ENCODE assay signal across 8 cellular contexts in genomic region chr22:32803020-32803758, GRCh38. TPM values are rescaled to one million over a fixed set of nuclear protein-coding genes. Genes with fewer than 3 reads are reported as not detected.
DNase-seq lines count a peak whose midpoint lies in the region; ATAC-seq, FAIRE-seq and TF ChIP-seq lines count a peak whose summit lies in the region.

No MANE protein-coding gene starts in this region.

- TF ChIP-seq CTCF in MCF 10A (IDR thresholded peaks at IDR 0.05; ENCODE audit: unreplicated experiment) (no peak), kidney (IDR thresholded peaks at IDR 0.05; ENCODE audit: borderline replicate concordance, extremely low read depth, insufficient read depth) (no peak)

- no TSS peak for BruUV-seq in MCF 10A (replicated peaks; lab: Mats Ljungman, UMichigan)

- ATAC-seq in esophagus mucosa = no peak
- ATAC-seq in naive thymus-derived CD4-positive, alpha-beta T cell = no peak

- no peak for FAIRE-seq in kidney (lab: Jason Lieb, UNC)

- DNase-seq in H7 (peak; percentile 54), MCF 10A (ENCODE audit: unreplicated experiment) (peak; percentile 33), kidney (no peak), inferior parietal cortex (ENCODE audit: extremely low spot score) (no peak), ACHN (no peak)
- no peak for DNase-seq in naive thymus-derived CD4-positive, alpha-beta T cell

- CTCF ChIA-PET in MCF 10A (lab: Yijun Ruan, JAX) = interaction anchor here (0.5 to 11.5 kb wide), 11 partner anchors 10 to 342 kb away, joined by 3 to 205 read pairs (median 3); no protein-coding TSS in a partner anchor
- CTCF ChIA-PET in naive thymus-derived CD4-positive, alpha-beta T cell (lab: Charles Lee) = no interaction called here

- H3K36me3 Mint-ChIP-seq in MCF 10A (ENCODE audit: insufficient read depth, unreplicated experiment) = peaks cover 4% of the 10 kb centered on the region
- H3K36me3 Mint-ChIP-seq in naive thymus-derived CD4-positive, alpha-beta T cell = peaks cover 0 to 3% (median 0%) of the 10 kb centered on the region in 5 donors

- peak overlapping the region; percentile 79 to 97 for H3K9ac ChIP-seq in kidney (ENCODE audit: low read length in 2 of 2)
- H3K9ac ChIP-seq in skeletal muscle satellite cell (ENCODE audit: low read depth, low read length) = peak overlapping the region; percentile 71

- intact Hi-C loops in MCF 10A (cut with micrococcal nuclease) (loop anchor here (1.0 to 10.0 kb wide), 3 partner anchors 183 to 399 kb away; no protein-coding TSS in a partner anchor), kidney (cut with DNase I) (loop anchor here (10.0 kb wide), 1 partner anchor 192 kb away; no protein-coding TSS in a partner anchor)
- intact Hi-C loops in naive thymus-derived CD4-positive, alpha-beta T cell (cut with micrococcal nuclease) = no loop called here

- peaks cover 4 to 14% of the 10 kb centered on the region in 2 donors for H3K4me1 ChIP-seq in kidney (ENCODE audit: control insufficient read depth in 1 of 2, insufficient read depth in 1 of 2, low read depth in 1 of 2, low read length in 2 of 2)
- H3K4me1 ChIP-seq in skeletal muscle satellite cell (ENCODE audit: control insufficient read depth, insufficient read depth, low read length) = peaks cover 31% of the 10 kb centered on the region
- no peaks in the 10 kb centered on the region for H3K4me1 ChIP-seq in naive thymus-derived CD4-positive, alpha-beta T cell (ENCODE audit: control insufficient read depth in 2 of 2, insufficient read depth in 2 of 2, low read length in 2 of 2)

- in situ Hi-C loops in ACHN (cut with HindIII; ENCODE audit: low pct_ligation_motif_present, low pct_unique_long_range_greater_than_20kb, low sequenced_read_pairs) = no loop called here

- no peaks in the 10 kb centered on the region for H3K36me3 ChIP-seq in H7 (replicated peaks; ENCODE audit: control insufficient read depth, insufficient read depth, low read length)
- H3K36me3 ChIP-seq in kidney (ENCODE audit: control insufficient read depth in 1 of 2, insufficient read depth in 2 of 2, low read length in 2 of 2) = peaks cover 0 to 4% of the 10 kb centered on the region in 2 donors
- peaks cover 1% of the 10 kb centered on the region for H3K36me3 ChIP-seq in skeletal muscle satellite cell (ENCODE audit: insufficient read depth, low read length)
- no peaks in the 10 kb centered on the region for H3K36me3 ChIP-seq in naive thymus-derived CD4-positive, alpha-beta T cell (ENCODE audit: control insufficient read depth in 2 of 3, insufficient read depth in 3 of 3, low read length in 3 of 3)

- H3K4me3 ChIP-seq in H7 (ENCODE audit: insufficient read depth, low read depth, low read length) = peak overlapping the region; percentile 63; the same call in 1 of the 2 replicates
- peak overlapping the region; percentile 86 to 88 for H3K4me3 ChIP-seq in kidney (ENCODE audit: low read length in 2 of 2)
- peak overlapping the region; percentile 74 for H3K4me3 ChIP-seq in skeletal muscle satellite cell (ENCODE audit: low read length)
- H3K4me3 ChIP-seq in naive thymus-derived CD4-positive, alpha-beta T cell (ENCODE audit: low read length) = no peak overlapping the region

- H3K9me3 Mint-ChIP-seq in MCF 10A (ENCODE audit: unreplicated experiment) = no peaks in the 10 kb centered on the region
- peaks cover 0 to 2% (median 0%) of the 10 kb centered on the region in 11 donors for H3K9me3 Mint-ChIP-seq in naive thymus-derived CD4-positive, alpha-beta T cell

- H3K9me3 ChIP-seq in kidney (ENCODE audit: control insufficient read depth in 1 of 2, low read length in 2 of 2) = no peaks in the 10 kb centered on the region
- H3K9me3 ChIP-seq in skeletal muscle satellite cell (replicated peaks; ENCODE audit: low read length) = no peaks in the 10 kb centered on the region
- H3K9me3 ChIP-seq in naive thymus-derived CD4-positive, alpha-beta T cell (ENCODE audit: control insufficient read depth in 2 of 3, low read length in 3 of 3) = no peaks in the 10 kb centered on the region

- peak overlapping the region; percentile 90 for H3K4me2 ChIP-seq in skeletal muscle satellite cell (ENCODE audit: low read length)

- peaks cover 14% of the 10 kb centered on the region for H3K27me3 ChIP-seq in H7 (ENCODE audit: control insufficient read depth, insufficient read depth, low read length)
- H3K27me3 ChIP-seq in skeletal muscle satellite cell (ENCODE audit: control insufficient read depth, insufficient read depth, low read length) = no peaks in the 10 kb centered on the region
- H3K27me3 ChIP-seq in naive thymus-derived CD4-positive, alpha-beta T cell (ENCODE audit: control insufficient read depth in 2 of 2, insufficient read depth in 2 of 2, low read length in 2 of 2) = no peaks in the 10 kb centered on the region

- peak overlapping the region; percentile 80 for H3K4me3 Mint-ChIP-seq in MCF 10A (ENCODE audit: unreplicated experiment)
- no peak overlapping the region for H3K4me3 Mint-ChIP-seq in naive thymus-derived CD4-positive, alpha-beta T cell

- peak overlapping the region; percentile 63 for H3K27ac Mint-ChIP-seq in MCF 10A (ENCODE audit: low read depth, unreplicated experiment)
- H3K27ac Mint-ChIP-seq in naive thymus-derived CD4-positive, alpha-beta T cell = no peak overlapping the region

- H3K4me1 Mint-ChIP-seq in MCF 10A (ENCODE audit: insufficient read depth, unreplicated experiment) = peaks cover 25% of the 10 kb centered on the region
- H3K4me1 Mint-ChIP-seq in naive thymus-derived CD4-positive, alpha-beta T cell = peaks cover 0 to 5% (median 2%) of the 10 kb centered on the region in 7 donors

- no peaks in the 10 kb centered on the region for H3K27me3 Mint-ChIP-seq in MCF 10A (ENCODE audit: insufficient read depth, unreplicated experiment)
- peaks cover 57 to 77% (median 65%) of the 10 kb centered on the region in 5 donors for H3K27me3 Mint-ChIP-seq in naive thymus-derived CD4-positive, alpha-beta T cell

- POLR2A ChIA-PET in MCF 10A (lab: Yijun Ruan, JAX) = interaction anchor here (0.6 to 1.9 kb wide), 12 partner anchors 9 to 778 kb away, joined by 3 to 12 read pairs (median 4); no protein-coding TSS in a partner anchor
- POLR2A ChIA-PET in naive thymus-derived CD4-positive, alpha-beta T cell (lab: Charles Lee) = no interaction called here

- peak overlapping the region; percentile 87 to 91 for H3K27ac ChIP-seq in kidney (ENCODE audit: low read depth in 2 of 2, low read length in 2 of 2)
- no peak overlapping the region for H3K27ac ChIP-seq in naive thymus-derived CD4-positive, alpha-beta T cell (ENCODE audit: low read depth, low read length)

RNA-seq across cellular contexts. Expression of gene TIMP3, which starts 1.7 kb away (rescaled TPM):
- 5.0 and 6.7 TPM in 2 replicates for total RNA-seq in H7 (2014; rRNA removed; shearing (Covaris generic))
- 44.9 and 50.6 TPM in 2 replicates for total RNA-seq in MCF 10A (2022)
- total RNA-seq in kidney = 818 TPM
- polyA plus RNA-seq in kidney (ENCODE audit: insufficient read depth, low read depth, low replicate concordance) = 198 TPM
- 53.0 and 56.8 TPM in 2 replicates for total RNA-seq in skeletal muscle satellite cell (2012; rRNA removed)
- total RNA-seq in esophagus mucosa = 20.1 TPM
- total RNA-seq in naive thymus-derived CD4-positive, alpha-beta T cell = under 1 TPM in 4 of 5 experiments, not detected in 1; 0.05 to 0.95 (median 0.37) TPM
- not detected for polyA plus RNA-seq in naive thymus-derived CD4-positive, alpha-beta T cell

Comparison
In these comparisons a context has a peak if more than half of its experiments do, and no peak if none do; other contexts are left out.
1. DNase-seq: peak in H7 (single experiment) and MCF 10A (single experiment); none in kidney (single experiment), inferior parietal cortex (single experiment), ACHN (single experiment) and naive thymus-derived CD4-positive, alpha-beta T cell (0 of 9).
2. RNA of gene TIMP3, which starts 1.7 kb away (total RNA-seq): 818 TPM in kidney (single experiment); 44.9 to 50.6 TPM in MCF 10A, 20.1 TPM in esophagus mucosa (single experiment), 5.0 to 6.7 TPM in H7 and 0.05 to 0.95 TPM in naive thymus-derived CD4-positive, alpha-beta T cell; every median in the first group is over 10 times any median in the second.
3. intact Hi-C loops: an anchor here in MCF 10A (1.0 to 10.0 kb wide) and kidney (10.0 kb wide); none called in naive thymus-derived CD4-positive, alpha-beta T cell.